In genomic region chr14:100658514-100658886, GRCh38 we compare ENCODE assay signal across 18 cellular contexts.
A peak's percentile ranks its signal among the peaks of the same experiment; 100 is the strongest.
DNase-seq lines count a peak whose midpoint lies in the region; ATAC-seq and TF ChIP-seq lines count a peak whose summit lies in the region.
"Had no signal": no experiment of that assay in that cellular context is flagged by ENCODE, and none has a peak within 500 bp of the region (broad histone marks: within the 10 kb centered on the region; RNA-seq: fewer than 3 reads in every experiment).

No MANE protein-coding gene starts in this region.

- H3K4me3 ChIP-seq in H7 (ENCODE audit: insufficient read depth, low read depth, low read length) = no peak overlapping the region
- H3K4me3 ChIP-seq: body of pancreas, smooth muscle cell had no signal

- peak; percentile 16 for DNase-seq in Calu3
- DNase-seq in H7 = peak; percentile 88
- peak; percentile 52 for DNase-seq in NCI-H345 (lab: John Stamatoyannopoulos, UW)
- DNase-seq in iPS-NIHi7 (ENCODE audit: extremely low spot score) = peak; percentile 49
- DNase-seq in SIG-M5 treated with dmso at 0.1 percent for 504 hours (lab: John Stamatoyannopoulos, UW; ENCODE audit: unreplicated experiment) = no peak
- DNase-seq: activated B cell treated with CpG ODN at 0.5 μM for 24 hours; activated CD4-positive, alpha-beta memory T cell treated with anti-CD3 and anti-CD28 coated beads, Interleukin-2, amount 10 ng/mL, durations not matched to agents 7 days and 5 days; activated T-cell treated with anti-CD3 and anti-CD28 coated beads, Interleukin-2, amount 50 U/mL, for 72 hours; cortex of kidney; hypothalamus; kidney glomerular epithelial cell; stimulated activated CD4-positive, alpha-beta T cell treated with anti-CD3 and anti-CD28 coated beads, Interleukin-4, amount 100 ng/mL, for 4 hours had no signal

- CTCF ChIA-PET in Calu3 (lab: Charles Lee) = no interaction called here

- H3K27me3 ChIP-seq in H7 (ENCODE audit: control insufficient read depth, insufficient read depth, low read length) = peaks cover 4% of the 10 kb centered on the region; the same call in 1 of the 2 replicates
- H3K27me3 ChIP-seq: body of pancreas had no signal

- no peak for TF ChIP-seq CTCF in Calu3 (IDR thresholded peaks at IDR 0.05; ENCODE audit: unreplicated experiment)

- no peaks in the 10 kb centered on the region for H3K4me1 Mint-ChIP-seq in Calu3 (ENCODE audit: low read depth, unreplicated experiment)

- intact Hi-C loops in Calu3 (cut with micrococcal nuclease; ENCODE audit: unreplicated experiment) = no loop called here

- BruUV-seq in Calu3 (replicated peaks; lab: Mats Ljungman, UMichigan) = no TSS peak

- ATAC-seq in GM18858 (IDR thresholded peaks at IDR 0.05; ENCODE audit: unreplicated experiment) (no peak), GM18519 (IDR thresholded peaks at IDR 0.05; ENCODE audit: low FRiP score, unreplicated experiment) (no peak)
- ATAC-seq: activated naive CD4-positive, alpha-beta T cell treated with anti-CD3 and anti-CD28 coated beads, Interleukin-2, amount 50 U/mL, for 72 hours; activated T-cell treated with anti-CD3 and anti-CD28 coated beads, Interleukin-2, amount 50 U/mL, for 72 hours; body of pancreas had no signal

- no peaks in the 10 kb centered on the region for H3K36me3 ChIP-seq in H7 (replicated peaks; ENCODE audit: control insufficient read depth, insufficient read depth, low read length)

- H3K27ac Mint-ChIP-seq in Calu3 (ENCODE audit: unreplicated experiment) = no peak overlapping the region
- H3K27ac Mint-ChIP-seq: activated B cell treated with CpG ODN at 0.5 μM for 24 hours; activated CD4-positive, alpha-beta memory T cell treated with anti-CD3 and anti-CD28 coated beads, Interleukin-2, amount 10 ng/mL, durations not matched to agents 7 days and 5 days; activated T-cell treated with anti-CD3 and anti-CD28 coated beads, Interleukin-2, amount 50 U/mL, for 72 hours had no signal

- H3K27me3 Mint-ChIP-seq in Calu3 (ENCODE audit: unreplicated experiment) = peaks cover 14% of the 10 kb centered on the region

- H3K36me3 Mint-ChIP-seq in Calu3 (ENCODE audit: insufficient read depth, unreplicated experiment) = no peaks in the 10 kb centered on the region
- H3K36me3 Mint-ChIP-seq: activated naive CD4-positive, alpha-beta T cell treated with anti-CD3 and anti-CD28 coated beads, Interleukin-2, amount 50 U/mL, for 72 hours; mesothelial cell of epicardium had no signal

- H3K4me3 Mint-ChIP-seq in Calu3 (ENCODE audit: low read depth, unreplicated experiment) = no peak overlapping the region
- H3K4me3 Mint-ChIP-seq: activated B cell treated with CpG ODN at 0.5 μM for 24 hours; activated CD4-positive, alpha-beta memory T cell treated with anti-CD3 and anti-CD28 coated beads, Interleukin-2, amount 10 ng/mL, durations not matched to agents 7 days and 5 days; activated T-cell treated with anti-CD3 and anti-CD28 coated beads, Interleukin-2, amount 50 U/mL, for 72 hours; mesothelial cell of epicardium had no signal

- no peaks in the 10 kb centered on the region for H3K9me3 Mint-ChIP-seq in Calu3 (ENCODE audit: low read depth, unreplicated experiment)
- H3K9me3 Mint-ChIP-seq: activated B cell treated with CpG ODN at 0.5 μM for 24 hours; activated CD4-positive, alpha-beta memory T cell treated with anti-CD3 and anti-CD28 coated beads, Interleukin-2, amount 10 ng/mL, durations not matched to agents 7 days and 5 days; activated naive CD4-positive, alpha-beta T cell treated with anti-CD3 and anti-CD28 coated beads, Interleukin-2, amount 50 U/mL, for 72 hours; activated T-cell treated with anti-CD3 and anti-CD28 coated beads, Interleukin-2, amount 50 U/mL, for 72 hours; mesothelial cell of epicardium had no signal
